8 cellular contexts compared by ENCODE assay signal in the genomic region with DNA sequence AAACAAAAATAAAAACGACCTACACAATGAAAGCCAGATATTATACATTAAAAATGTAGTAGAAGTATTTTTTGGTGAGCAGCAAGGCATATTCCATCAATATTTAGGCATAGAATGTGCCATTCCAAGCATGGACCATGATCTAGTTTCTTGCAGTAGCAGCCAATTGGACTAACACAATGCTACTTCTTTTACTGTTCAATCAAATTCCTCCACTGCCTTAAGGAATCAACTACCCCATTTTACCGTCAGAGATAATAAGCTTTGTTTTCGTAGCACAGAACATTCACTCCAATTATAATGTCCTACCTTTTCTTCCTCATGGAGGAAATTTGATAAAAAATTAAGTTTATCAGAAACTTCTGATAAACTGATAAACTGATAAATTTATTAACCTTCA. TPM values are rescaled to one million over a fixed set of nuclear protein-coding genes. Genes with fewer than 3 reads are reported as not detected.
DNase-seq lines count a peak whose midpoint lies in the region; ATAC-seq and TF ChIP-seq lines count a peak whose summit lies in the region.

No MANE protein-coding gene starts in this region.

- H3K36me3 Mint-ChIP-seq in HFFc6 (ENCODE audit: low read depth): peaks cover 4% of the 10 kb centered on the region; the same call in 1 of the 2 replicates

- in situ Hi-C loops in ACHN (cut with HindIII; ENCODE audit: low pct_ligation_motif_present, low pct_unique_long_range_greater_than_20kb, low sequenced_read_pairs) (no loop called here), astrocyte of the cerebellum (cut with HindIII; ENCODE audit: low sequenced_read_pairs) (no loop called here)

- ATAC-seq in HG02763 (IDR thresholded peaks at IDR 0.05; ENCODE audit: unreplicated experiment) (no peak), HG03280 (IDR thresholded peaks at IDR 0.05; ENCODE audit: unreplicated experiment) (no peak)

- DNase-seq in ACHN (peak; percentile 12), HFFc6 (peak; percentile 11), astrocyte of the cerebellum (ENCODE audit: low read depth) (no peak), medulla oblongata (ENCODE audit: extremely low spot score) (peak; percentile 20)
- DNase-seq in stimulated activated naive CD4-positive, alpha-beta T cell treated with Interleukin-2 at 50 U/mL for 16 hours (lab: John Stamatoyannopoulos, UW): no peak
- no peak for DNase-seq in effector CD8-positive, alpha-beta T cell (lab: John Stamatoyannopoulos, UW)

- TF ChIP-seq CTCF in HFFc6 (IDR thresholded peaks at IDR 0.05) (no peak), astrocyte of the cerebellum (IDR thresholded peaks at IDR 0.05; ENCODE audit: low read depth, low read length, missing control alignments) (no peak)

- peak overlapping the region; percentile 59; the same call in 1 of the 2 replicates for H3K27ac Mint-ChIP-seq in HFFc6

- no peaks in the 10 kb centered on the region for H3K9me3 Mint-ChIP-seq in HFFc6

- H3K27me3 Mint-ChIP-seq in HFFc6 (ENCODE audit: insufficient read depth): peaks cover 2% of the 10 kb centered on the region

- peak overlapping the region; percentile 95 for H3K4me3 Mint-ChIP-seq in HFFc6

- H3K4me3 ChIP-seq in astrocyte of the cerebellum (ENCODE audit: low read depth, low read length): peak overlapping the region; percentile 95

- peaks cover 18% of the 10 kb centered on the region for H3K4me1 Mint-ChIP-seq in HFFc6 (ENCODE audit: low read depth)

RNA-seq across cellular contexts. Expression of a gene that starts 1.3 kb away (rescaled TPM):
- total RNA-seq in HFFc6 (2021; fragmentation: NEBNext Ultra II Directional; extraction: Animal tissue kit (Norgen Biotek cat#: 25700)): 10 to 100 TPM; 17.8 to 22.2 (median 20.1) TPM

RNA-seq across cellular contexts. Expression of a gene that starts 29.7 kb away (rescaled TPM):
- total RNA-seq in HFFc6 (2021; fragmentation: NEBNext Ultra II Directional; extraction: Animal tissue kit (Norgen Biotek cat#: 25700)): 10 to 100 TPM; 29.6 to 43.3 (median 37.2) TPM

RNA-seq across cellular contexts. Expression of a gene that starts 33.0 kb away (rescaled TPM):
- 100 to 1,000 TPM in 5 of 6 experiments, 10 to 100 TPM in 1; 99.7 to 126 (median 112) TPM for total RNA-seq in HFFc6 (2021; fragmentation: NEBNext Ultra II Directional; extraction: Animal tissue kit (Norgen Biotek cat#: 25700))

Comparison
In these comparisons a context has a peak if more than half of its experiments do, and no peak if none do; other contexts are left out.
1. DNase-seq: peak in ACHN (single experiment), HFFc6 (single experiment) and medulla oblongata (single experiment); none in astrocyte of the cerebellum (single experiment), stimulated activated naive CD4-positive, alpha-beta T cell treated with Interleukin-2 at 50 U/mL for 16 hours (single experiment) and effector CD8-positive, alpha-beta T cell (single experiment).